In the genomic region with DNA sequence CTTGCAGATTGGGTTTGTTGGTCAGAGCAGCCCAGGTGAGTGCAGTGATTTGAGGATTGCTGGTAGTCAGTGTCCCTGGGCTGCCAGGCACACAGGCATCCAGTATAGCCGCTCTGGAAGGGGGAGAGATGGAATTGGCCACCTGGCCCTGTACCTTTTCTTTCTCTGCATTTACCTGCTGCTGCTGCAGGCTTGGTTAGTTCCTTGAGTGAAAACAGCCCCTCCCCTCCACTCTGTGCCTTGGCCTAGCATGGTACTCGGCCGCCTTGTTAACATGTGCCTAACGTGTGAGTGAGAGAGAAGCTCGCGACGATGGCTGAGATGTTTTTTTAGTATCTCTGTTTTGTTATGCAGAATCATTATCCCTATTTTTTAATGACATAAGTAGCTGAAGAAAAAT, we compare ENCODE assay signal across 21 cellular contexts. TPM values are rescaled to one million over a fixed set of nuclear protein-coding genes. Genes with fewer than 3 reads are reported as not detected.
"Had no signal": no experiment of that assay in that cellular context is flagged by ENCODE, and none has a peak within 500 bp of the region (broad histone marks: within the 10 kb centered on the region; RNA-seq: fewer than 3 reads in every experiment).

No MANE protein-coding gene starts in this region.

- DNase-seq: activated CD4-positive, alpha-beta memory T cell treated with anti-CD3 and anti-CD28 coated beads for 36 hours; activated effector memory CD4-positive, alpha-beta T cell treated with Interleukin-2 at 50 U/mL for 16 hours; activated naive CD4-positive, alpha-beta T cell treated with anti-CD3 and anti-CD28 coated beads, Interleukin-2, amount 50 U/mL, for 16 hours; cerebellar nuclear complex; effector CD8-positive, alpha-beta T cell; heart right ventricle; immature natural killer cell; kidney glomerular epithelial cell; left ventricle myocardium superior; naive thymus-derived CD8-positive, alpha-beta T cell; stimulated activated CD4-positive, alpha-beta T cell treated with anti-CD3 and anti-CD28 coated beads, Interleukin-4, amount 100 ng/mL, for 4 hours; stimulated activated naive B cell treated with anti-CD40 and anti-IgM and Interleukin-4, amounts not matched to agents 10 μg/mL and 1 μg/mL and 100 μg/mL, for 72 hours; substantia nigra; upper lobe of left lung had no signal

- H3K27ac ChIP-seq: breast epithelium, esophagus muscularis mucosa, heart right ventricle, upper lobe of left lung had no signal

- H3K9me3 ChIP-seq: breast epithelium, esophagus muscularis mucosa, heart right ventricle, upper lobe of left lung had no signal

- H3K27me3 ChIP-seq: breast epithelium, esophagus muscularis mucosa, heart right ventricle, upper lobe of left lung had no signal

- FAIRE-seq: astrocyte, endothelial cell of umbilical vein had no signal

- H3K4me3 ChIP-seq: breast epithelium, esophagus muscularis mucosa, heart right ventricle, upper lobe of left lung had no signal

- H3K27ac Mint-ChIP-seq: dendritic cell treated with granulocyte-macrophage colony-stimulating factor and Interleukin-4, amounts not matched to agents 40 ng/mL and 50 ng/mL, for 4 days; immature natural killer cell; memory B cell; naive thymus-derived CD8-positive, alpha-beta T cell; stimulated activated naive B cell treated with anti-CD40 and anti-IgM and Interleukin-4, amounts not matched to agents 10 μg/mL and 1 μg/mL and 100 μg/mL, for 72 hours had no signal

- H3K27me3 Mint-ChIP-seq: activated CD4-positive, alpha-beta memory T cell treated with anti-CD3 and anti-CD28 coated beads for 36 hours; dendritic cell treated with granulocyte-macrophage colony-stimulating factor and Interleukin-4, amounts not matched to agents 40 ng/mL and 50 ng/mL, for 4 days; memory B cell; naive thymus-derived CD8-positive, alpha-beta T cell; stimulated activated naive B cell treated with anti-CD40 and anti-IgM and Interleukin-4, amounts not matched to agents 10 μg/mL and 1 μg/mL and 100 μg/mL, for 72 hours had no signal

- H3K9me3 Mint-ChIP-seq: activated CD4-positive, alpha-beta memory T cell treated with anti-CD3 and anti-CD28 coated beads for 36 hours; dendritic cell treated with granulocyte-macrophage colony-stimulating factor and Interleukin-4, amounts not matched to agents 40 ng/mL and 50 ng/mL, for 4 days; immature natural killer cell; memory B cell; naive thymus-derived CD8-positive, alpha-beta T cell; stimulated activated naive B cell treated with anti-CD40 and anti-IgM and Interleukin-4, amounts not matched to agents 10 μg/mL and 1 μg/mL and 100 μg/mL, for 72 hours had no signal

- H3K4me1 ChIP-seq: breast epithelium, esophagus muscularis mucosa had no signal

- ATAC-seq: heart right ventricle; left ventricle myocardium superior; naive thymus-derived CD8-positive, alpha-beta T cell; sciatic nerve; stimulated activated naive B cell treated with anti-CD40 and anti-IgM and Interleukin-4, amounts not matched to agents 10 μg/mL and 1 μg/mL and 100 μg/mL, for 72 hours had no signal

- H3K36me3 ChIP-seq: breast epithelium had no signal

- H3K4me3 Mint-ChIP-seq: activated CD4-positive, alpha-beta memory T cell treated with anti-CD3 and anti-CD28 coated beads for 36 hours; dendritic cell treated with granulocyte-macrophage colony-stimulating factor and Interleukin-4, amounts not matched to agents 40 ng/mL and 50 ng/mL, for 4 days; immature natural killer cell; memory B cell; naive thymus-derived CD8-positive, alpha-beta T cell; stimulated activated naive B cell treated with anti-CD40 and anti-IgM and Interleukin-4, amounts not matched to agents 10 μg/mL and 1 μg/mL and 100 μg/mL, for 72 hours had no signal

RNA-seq across cellular contexts. Expression of a gene that starts 49.3 kb away (rescaled TPM):
- total RNA-seq: endothelial cell of umbilical vein, left ventricle myocardium superior had no signal
